In the genomic region with DNA sequence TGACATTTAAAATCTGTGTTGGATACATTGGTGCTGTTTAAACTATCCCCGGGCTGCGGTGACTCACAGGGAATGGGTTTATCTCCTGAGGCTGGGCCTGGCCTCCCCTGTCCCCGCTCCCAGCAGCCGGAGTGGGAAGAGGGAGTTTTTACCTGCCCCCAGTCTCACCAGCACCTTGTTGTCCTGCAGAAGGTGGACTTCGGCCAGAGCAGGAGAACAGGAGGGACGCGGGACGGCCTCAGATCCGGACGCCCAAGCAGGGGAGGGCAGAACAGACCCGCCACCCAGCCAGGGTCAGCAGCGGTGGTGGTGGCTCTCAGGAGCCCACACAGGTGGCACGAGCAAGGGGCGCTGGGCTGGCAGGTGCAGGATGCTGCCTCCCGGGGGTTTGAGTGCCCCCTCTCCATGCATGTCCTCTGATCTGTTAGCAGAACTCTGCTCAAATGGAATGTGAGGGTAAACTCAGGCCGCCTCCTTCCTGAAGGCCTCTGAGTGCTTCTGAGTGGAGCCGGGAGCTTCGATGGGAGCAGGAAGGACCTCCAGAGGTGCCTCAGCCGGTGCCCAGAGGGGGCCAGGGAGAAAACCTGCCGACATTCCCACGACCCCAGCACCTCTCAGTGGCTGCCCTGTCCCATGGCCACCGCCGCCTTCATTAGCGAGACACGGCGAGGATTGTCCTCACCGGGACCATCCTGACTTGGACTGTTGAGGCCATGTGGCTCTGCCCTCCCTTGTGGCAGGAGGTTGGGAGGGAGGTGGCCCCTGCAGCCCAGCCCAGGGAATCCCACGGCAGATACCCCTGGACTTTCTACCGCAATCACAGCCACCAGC, we compare ENCODE assay signal across 1 cellular context.
TF ChIP-seq lines count a peak whose summit lies in the region.

No MANE protein-coding gene starts in this region.

TF ChIP-seq in GM23338, 12 proteins besides CTCF, POLR2A, EP300 and RAD21 (continued from another document):
- TF ChIP-seq ZNF462 (CRISPR knock-in tag; IDR thresholded peaks at IDR 0.05) (no peak), EZH2 (IDR thresholded peaks at IDR 0.05; ENCODE audit: low read depth, unreplicated experiment) (no peak), ZNF114 (CRISPR knock-in tag; IDR thresholded peaks at IDR 0.05) (no peak), JUNB (IDR thresholded peaks at IDR 0.05; ENCODE audit: unreplicated experiment) (no peak), ZNF331 (CRISPR knock-in tag; IDR thresholded peaks at IDR 0.05; ENCODE audit: low read depth) (no peak), EZH2phosphoT487 (IDR thresholded peaks at IDR 0.05; ENCODE audit: unreplicated experiment) (no peak), REST (IDR thresholded peaks at IDR 0.05; ENCODE audit: unreplicated experiment) (no peak)
- TF ChIP-seq, protein P1, sequence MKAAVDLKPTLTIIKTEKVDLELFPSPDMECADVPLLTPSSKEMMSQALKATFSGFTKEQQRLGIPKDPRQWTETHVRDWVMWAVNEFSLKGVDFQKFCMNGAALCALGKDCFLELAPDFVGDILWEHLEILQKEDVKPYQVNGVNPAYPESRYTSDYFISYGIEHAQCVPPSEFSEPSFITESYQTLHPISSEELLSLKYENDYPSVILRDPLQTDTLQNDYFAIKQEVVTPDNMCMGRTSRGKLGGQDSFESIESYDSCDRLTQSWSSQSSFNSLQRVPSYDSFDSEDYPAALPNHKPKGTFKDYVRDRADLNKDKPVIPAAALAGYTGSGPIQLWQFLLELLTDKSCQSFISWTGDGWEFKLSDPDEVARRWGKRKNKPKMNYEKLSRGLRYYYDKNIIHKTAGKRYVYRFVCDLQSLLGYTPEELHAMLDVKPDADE (IDR thresholded peaks at IDR 0.05), result no peak
